ENCODE assay signal across 13 cellular contexts in the genomic region with DNA sequence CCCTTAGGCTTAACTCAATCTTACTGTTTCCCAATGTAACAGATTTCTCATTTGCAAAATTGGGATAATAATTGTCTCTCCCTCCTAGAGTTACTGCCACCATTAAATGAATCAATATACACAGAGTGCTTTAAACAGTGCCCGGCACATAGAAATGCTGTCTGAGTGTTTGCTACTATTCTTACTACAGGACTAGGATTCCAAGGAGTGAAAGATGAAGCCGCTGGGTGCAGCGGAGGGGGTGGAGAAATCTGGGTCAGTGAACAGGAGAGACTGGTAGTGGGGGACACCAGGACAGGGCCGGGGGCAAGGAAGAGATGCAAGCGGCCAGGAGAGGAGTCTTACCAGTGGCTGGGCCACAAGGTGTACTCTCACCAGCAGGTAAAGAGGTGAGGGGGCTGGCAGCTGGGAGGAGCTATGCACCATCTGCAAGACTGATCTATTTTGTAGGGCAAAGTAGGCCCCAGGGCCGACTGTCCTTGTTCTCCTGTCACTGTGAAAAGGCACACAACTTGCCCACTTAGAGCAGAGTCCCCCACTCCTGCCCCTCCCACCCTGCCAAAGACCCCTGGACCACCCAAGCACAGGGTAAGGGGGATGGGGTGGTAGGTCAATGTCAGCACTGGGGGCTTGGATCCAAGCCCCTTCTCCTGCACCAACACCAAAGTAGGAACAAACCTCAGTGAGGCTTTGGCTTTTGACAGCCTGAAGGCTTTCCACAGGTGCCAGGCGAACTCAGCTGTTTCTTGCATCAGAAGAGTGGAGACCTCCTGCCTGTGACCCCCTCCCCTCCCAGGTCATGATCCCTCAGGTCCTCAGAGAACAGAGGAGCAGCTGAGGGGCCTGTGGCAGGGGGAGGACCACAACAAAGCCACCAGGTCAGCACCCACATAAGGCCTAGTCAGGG. TPM values are rescaled to one million over a fixed set of nuclear protein-coding genes. Genes with fewer than 3 reads are reported as not detected.
"Had no signal": no experiment of that assay in that cellular context is flagged by ENCODE, and none has a peak within 500 bp of the region (broad histone marks: within the 10 kb centered on the region; RNA-seq: fewer than 3 reads in every experiment).

No MANE protein-coding gene starts in this region.

- H3K4me2 ChIP-seq: smooth muscle cell had no signal

- H3K9me3 ChIP-seq: body of pancreas, esophagus squamous epithelium, pancreas, upper lobe of left lung had no signal

- DNase-seq: activated gamma-delta T cell; activated T-cell treated with anti-CD3 and anti-CD28 coated beads, Interleukin-2, amount 50 U/mL, for 4 hours; amygdala; body of pancreas; esophagus squamous epithelium; kidney glomerular epithelial cell; upper lobe of left lung had no signal

- H3K27me3 ChIP-seq: body of pancreas, esophagus squamous epithelium, pancreas, upper lobe of left lung had no signal

- H3K27ac ChIP-seq: body of pancreas, coronary artery, pancreas, upper lobe of left lung had no signal

- H3K4me1 ChIP-seq: body of pancreas, pancreas had no signal

- H3K4me3 ChIP-seq: body of pancreas, coronary artery, esophagus squamous epithelium, pancreas, smooth muscle cell, upper lobe of left lung had no signal

- FAIRE-seq: pancreas had no signal

- H3K36me3 ChIP-seq: esophagus squamous epithelium, pancreas, upper lobe of left lung had no signal

RNA-seq across cellular contexts. Expression of a gene that starts 18.7 kb away (rescaled TPM):
- total RNA-seq: activated CD4-positive, alpha-beta memory T cell treated with anti-CD3 and anti-CD28 coated beads, Interleukin-2, amount 10 ng/mL, durations not matched to agents 7 days and 5 days; endothelial cell of umbilical vein; fibroblast of villous mesenchyme had no signal
